In genomic region chr16:30678586-30678970, GRCh38 we compare ENCODE assay signal across 23 cellular contexts.
"Had no signal": no experiment of that assay in that cellular context is flagged by ENCODE, and none has a peak within 500 bp of the region (broad histone marks: within the 10 kb centered on the region; RNA-seq: fewer than 3 reads in every experiment).

No MANE protein-coding gene starts in this region.

- DNase-seq: activated CD4-positive, alpha-beta T cell treated with anti-CD3 and anti-CD28 coated beads for 4 hours; activated CD8-positive, alpha-beta memory T cell treated with anti-CD3 and anti-CD28 coated beads, Interleukin-2, amount 50 U/mL, for 48 hours; activated CD8-positive, alpha-beta T cell treated with anti-CD3 and anti-CD28 coated beads, Interleukin-2, amount 10 ng/mL, durations not matched to agents 7 days and 5 days; activated naive CD4-positive, alpha-beta T cell treated with anti-CD3 and anti-CD28 coated beads, Interleukin-2, amount 50 U/mL, for 16 hours; activated naive CD8-positive, alpha-beta T cell treated with anti-CD3 and anti-CD28 coated beads, Interleukin-2, amount 10 ng/mL, durations not matched to agents 7 days and 5 days; activated T-cell treated with anti-CD3 and anti-CD28 coated beads, Interleukin-2, amount 50 U/mL, for 1 hour; adrenal gland; anterior cingulate cortex; MG63; NCI-H1105 treated with DMSO at 0.1 percent for 48 hours; NCI-H1436 treated with DMSO at 0.1 percent for 48 hours; NCI-H187; NCI-H2081; NCI-H510A treated with DMSO at 0.1 percent for 48 hours; PC-3; SHP77; SW 1271 had no signal

- H3K4me3 ChIP-seq: adrenal gland, MG63, SJSA1 had no signal

- H3K4me1 ChIP-seq: adrenal gland, SJSA1 had no signal

- H3K4me3 Mint-ChIP-seq: activated CD8-positive, alpha-beta T cell treated with anti-CD3 and anti-CD28 coated beads, Interleukin-2, amount 10 ng/mL, durations not matched to agents 7 days and 5 days; activated naive CD8-positive, alpha-beta T cell treated with anti-CD3 and anti-CD28 coated beads, Interleukin-2, amount 10 ng/mL, durations not matched to agents 7 days and 5 days; T-helper 1 cell treated with Interleukin-12 subunit alpha and Interleukin-12 subunit beta and Interleukin-4 antibody, amounts not matched to agents 30 μg/mL and 1 μg/mL, for 36 hours had no signal

- H3K27ac Mint-ChIP-seq: activated CD8-positive, alpha-beta T cell treated with anti-CD3 and anti-CD28 coated beads, Interleukin-2, amount 10 ng/mL, durations not matched to agents 7 days and 5 days; activated naive CD8-positive, alpha-beta T cell treated with anti-CD3 and anti-CD28 coated beads, Interleukin-2, amount 10 ng/mL, durations not matched to agents 7 days and 5 days; T-helper 1 cell treated with Interleukin-12 subunit alpha and Interleukin-12 subunit beta and Interleukin-4 antibody, amounts not matched to agents 30 μg/mL and 1 μg/mL, for 36 hours had no signal

- H3K36me3 ChIP-seq: adrenal gland, MG63, SJSA1 had no signal

- H3K27ac ChIP-seq: adrenal gland, KMS-11, SJSA1 had no signal

- FAIRE-seq: RCC 7860 had no signal

- H3K9me3 ChIP-seq: adrenal gland, MG63, SJSA1 had no signal

- H3K9me3 Mint-ChIP-seq: activated naive CD8-positive, alpha-beta T cell treated with anti-CD3 and anti-CD28 coated beads, Interleukin-2, amount 10 ng/mL, durations not matched to agents 7 days and 5 days; T-helper 1 cell treated with Interleukin-12 subunit alpha and Interleukin-12 subunit beta and Interleukin-4 antibody, amounts not matched to agents 30 μg/mL and 1 μg/mL, for 36 hours had no signal

- H3K4me2 ChIP-seq: KMS-11 had no signal

- H3K27me3 Mint-ChIP-seq: activated naive CD8-positive, alpha-beta T cell treated with anti-CD3 and anti-CD28 coated beads, Interleukin-2, amount 10 ng/mL, durations not matched to agents 7 days and 5 days had no signal

- H3K27me3 ChIP-seq: adrenal gland, MG63, SJSA1 had no signal

- H3K36me3 Mint-ChIP-seq: activated naive CD8-positive, alpha-beta T cell treated with anti-CD3 and anti-CD28 coated beads, Interleukin-2, amount 10 ng/mL, durations not matched to agents 7 days and 5 days had no signal

- H3K9ac ChIP-seq: KMS-11 had no signal

- ATAC-seq: activated CD4-positive, CD25-positive, alpha-beta regulatory T cell treated with anti-CD3 and anti-CD28 coated beads, Interleukin-2, amount 50 U/mL, for 24 hours; activated CD8-positive, alpha-beta T cell treated with anti-CD3 and anti-CD28 coated beads, Interleukin-2, amount 10 ng/mL, durations not matched to agents 7 days and 5 days; PC-3; SK-N-SH treated with all-trans-retinoic acid at 6 μM for 48 hours had no signal
